In the genomic region with DNA sequence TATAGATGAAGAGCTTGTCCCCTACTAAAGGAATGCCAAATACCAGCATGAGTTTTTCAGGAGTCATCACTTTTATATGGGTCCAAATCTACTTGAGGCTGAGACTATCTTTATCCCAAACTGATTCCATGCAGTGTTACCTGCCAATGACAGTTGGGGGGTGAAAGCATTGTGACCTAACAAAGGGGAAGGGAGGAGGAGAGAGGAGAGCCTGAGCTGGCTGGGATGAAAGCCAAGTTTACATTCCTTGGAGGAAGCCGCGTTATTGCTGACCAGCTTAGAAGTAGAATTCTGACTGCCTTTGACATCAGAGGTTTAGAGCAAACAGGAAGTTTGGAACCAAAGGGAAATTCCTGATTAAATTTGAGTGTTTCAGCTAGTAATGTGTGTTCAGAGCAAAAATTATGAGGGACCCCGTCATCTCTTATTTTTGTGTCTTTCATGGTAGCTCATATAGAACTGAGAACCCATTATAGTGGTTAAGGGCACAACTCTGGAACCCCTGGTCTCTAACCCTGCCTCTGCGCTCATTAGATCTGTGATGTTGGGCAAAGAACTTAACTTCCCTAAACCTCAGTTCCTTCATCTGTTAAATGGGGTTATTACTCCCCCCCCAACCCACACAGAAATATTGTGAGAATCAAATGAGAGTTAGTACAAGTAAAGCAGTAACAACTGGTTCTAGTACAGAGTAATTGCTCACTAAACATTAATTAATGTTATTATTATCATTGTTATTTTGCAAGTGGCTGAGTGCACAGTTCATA, we compare ENCODE assay signal across 8 cellular contexts.
DNase-seq lines count a peak whose midpoint lies in the region; ATAC-seq and TF ChIP-seq lines count a peak whose summit lies in the region.

No MANE protein-coding gene starts in this region.

- in situ Hi-C loops in SK-MEL-5 (cut with HindIII; ENCODE audit: low pct_unique_long_range_greater_than_20kb, low sequenced_read_pairs), result no loop called here

- ATAC-seq in GM18861 (IDR thresholded peaks at IDR 0.05; ENCODE audit: unreplicated experiment), result no peak

- no peak for TF ChIP-seq CTCF in fibroblast of villous mesenchyme (IDR thresholded peaks at IDR 0.05; ENCODE audit: insufficient read depth, low read depth, low read length)

- DNase-seq in ELR (ENCODE audit: low read depth) (peak; percentile 99), SK-MEL-5 (ENCODE audit: low read depth, low spot score) (peak; percentile 61), fibroblast of villous mesenchyme (ENCODE audit: low read depth) (peak; percentile 99), pulmonary artery endothelial cell (ENCODE audit: low read depth, low spot score) (peak; percentile 94), NCI-H510A treated with DMSO at 0.1 percent for 48 hours (lab: John Stamatoyannopoulos, UW) (no peak), NCI-H1930 (lab: John Stamatoyannopoulos, UW) (no peak), NCI-H128 (lab: John Stamatoyannopoulos, UW; ENCODE audit: unreplicated experiment) (no peak)

- H3K4me3 ChIP-seq in fibroblast of villous mesenchyme (ENCODE audit: low read depth, low read length), result no peak overlapping the region

Comparison
In these comparisons a context has a peak if more than half of its experiments do, and no peak if none do; other contexts are left out.
1. DNase-seq: peak in ELR (single experiment), SK-MEL-5 (single experiment), fibroblast of villous mesenchyme (single experiment) and pulmonary artery endothelial cell (single experiment); none in NCI-H510A treated with DMSO at 0.1 percent for 48 hours (single experiment), NCI-H1930 (0 of 2) and NCI-H128 (single experiment).